14 cellular contexts compared by ENCODE assay signal in genomic region chr1:91651243-91651642, GRCh38.
DNase-seq lines count a peak whose midpoint lies in the region; ATAC-seq and TF ChIP-seq lines count a peak whose summit lies in the region.
"Had no signal": no experiment of that assay in that cellular context is flagged by ENCODE, and none has a peak within 500 bp of the region (broad histone marks: within the 10 kb centered on the region; RNA-seq: fewer than 3 reads in every experiment).

No MANE protein-coding gene starts in this region.

- peak overlapping the region; percentile 73 to 87 for H3K18ac ChIP-seq in mesenchymal stem cell (ENCODE audit: low read depth in 1 of 2, low read length in 2 of 2)

- H3K79me2 ChIP-seq in PC-9 (ENCODE audit: low read depth): no peaks in the 10 kb centered on the region

- H3K27me3 Mint-ChIP-seq in HFFc6 (ENCODE audit: insufficient read depth): peaks cover 3% of the 10 kb centered on the region; the same call in 1 of the 2 replicates
- H3K27me3 Mint-ChIP-seq in activated T-helper 17 cell treated with anti-CD3 and anti-CD28 coated beads, Interleukin-2, amount 50 U/mL, for 72 hours: no peaks in the 10 kb centered on the region
- H3K27me3 Mint-ChIP-seq: activated CD4-positive, alpha-beta T cell treated with anti-CD3 and anti-CD28 coated beads for 36 hours had no signal

- H3K4me2 ChIP-seq in mesenchymal stem cell (ENCODE audit: low read length, poor library complexity, severe bottlenecking) (peak overlapping the region; percentile 10), PC-9 (no peak overlapping the region)
- H3K4me2 ChIP-seq: neural progenitor cell had no signal

- no peak overlapping the region for H2BK120ac ChIP-seq in mesenchymal stem cell (ENCODE audit: low read depth, low read length)

- peak overlapping the region; percentile 10 for H2BK5ac ChIP-seq in mesenchymal stem cell (ENCODE audit: low read depth, low read length, poor library complexity, severe bottlenecking)

- H3K27ac ChIP-seq in coronary artery (peak overlapping the region; percentile 78 to 85), mesenchymal stem cell (ENCODE audit: low read length, poor library complexity, severe bottlenecking) (peak overlapping the region; percentile 70), spleen (peak overlapping the region in 7 of 8 donors; percentile 44 to 64 (median 55)), PC-9 (no peak overlapping the region)
- H3K27ac ChIP-seq: neural progenitor cell had no signal

- H3K36me3 ChIP-seq in mesenchymal stem cell (ENCODE audit: control insufficient read depth in 1 of 2, insufficient read depth in 2 of 2, low read depth in 1 of 2, low read length in 2 of 2): no peaks in the 10 kb centered on the region
- no peaks in the 10 kb centered on the region for H3K36me3 ChIP-seq in spleen
- no peaks in the 10 kb centered on the region for H3K36me3 ChIP-seq in PC-9 (ENCODE audit: low read depth)
- H3K36me3 ChIP-seq: neural progenitor cell had no signal

- H3K9me2 ChIP-seq in PC-9 (ENCODE audit: insufficient read depth): no peaks in the 10 kb centered on the region

- intact Hi-C loops in spleen (cut with DNase I; ENCODE audit: low total_unique reads): no loop called here
- intact Hi-C loops in PC-9 (cut with micrococcal nuclease; ENCODE audit: unreplicated experiment): loop anchor here (10.0 kb wide), 1 partner anchor 116 kb away; no protein-coding TSS in a partner anchor

- H3K36me3 Mint-ChIP-seq in HFFc6 (ENCODE audit: low read depth): no peaks in the 10 kb centered on the region
- no peaks in the 10 kb centered on the region for H3K36me3 Mint-ChIP-seq in activated T-helper 17 cell treated with anti-CD3 and anti-CD28 coated beads, Interleukin-2, amount 50 U/mL, for 72 hours (ENCODE audit: low read depth)

- H4K8ac ChIP-seq in mesenchymal stem cell (ENCODE audit: low read length): peak overlapping the region; percentile 81

- H3F3A ChIP-seq in PC-9 (ENCODE audit: insufficient read depth, low read depth): no peaks in the 10 kb centered on the region

- peak overlapping the region; percentile 98 for H3K27ac Mint-ChIP-seq in HFFc6
- no peak overlapping the region for H3K27ac Mint-ChIP-seq in activated T-helper 17 cell treated with anti-CD3 and anti-CD28 coated beads, Interleukin-2, amount 50 U/mL, for 72 hours
- H3K27ac Mint-ChIP-seq: activated CD4-positive, alpha-beta T cell treated with anti-CD3 and anti-CD28 coated beads for 36 hours; neural progenitor cell; T-helper 1 cell treated with Interleukin-12 subunit alpha and Interleukin-12 subunit beta and Interleukin-4 antibody, amounts not matched to agents 30 μg/mL and 1 μg/mL, for 36 hours had no signal

- 93% methylated on average over 4 of the region's 4 CpGs for WGBS in mesenchymal stem cell
- 76 to 89% (median 87%) methylated on average over 4 of the region's 4 CpGs for WGBS in spleen, 5 donors

- peak overlapping the region; percentile 87 for H3K9ac ChIP-seq in mesenchymal stem cell (ENCODE audit: low read length)
- H3K9ac ChIP-seq: neural progenitor cell had no signal

- no peak for ATAC-seq in activated T-helper 17 cell treated with anti-CD3 and anti-CD28 coated beads, Interleukin-2, amount 50 U/mL, for 72 hours (replicated peaks)

- H3K4me3 ChIP-seq in coronary artery (no peak overlapping the region), mesenchymal stem cell (ENCODE audit: insufficient read depth in 1 of 2, low read depth in 1 of 2, low read length in 2 of 2) (no peak overlapping the region), spleen (no peak overlapping the region), PC-9 (no peak overlapping the region)
- H3K4me3 ChIP-seq: neural progenitor cell had no signal

- H3K4me1 ChIP-seq in mesenchymal stem cell (ENCODE audit: control insufficient read depth, insufficient read depth, low read depth, low read length) (peaks cover 12% of the 10 kb centered on the region), spleen (peaks cover 10 to 28% (median 17%) of the 10 kb centered on the region in 6 donors), PC-9 (replicated peaks; ENCODE audit: insufficient read depth) (no peaks in the 10 kb centered on the region)

- peak overlapping the region in 1 of 2 experiments; percentile 20 for H3K23ac ChIP-seq in mesenchymal stem cell (ENCODE audit: low read length in 2 of 2)

- H2AK5ac ChIP-seq in mesenchymal stem cell (ENCODE audit: low read length, severe bottlenecking): peak overlapping the region; percentile 6

- H2BK15ac ChIP-seq in mesenchymal stem cell (ENCODE audit: low read depth, poor library complexity, severe bottlenecking): no peak overlapping the region

- H3K9me3 ChIP-seq in mesenchymal stem cell (ENCODE audit: control insufficient read depth, low read length) (no peaks in the 10 kb centered on the region), spleen (no peaks in the 10 kb centered on the region), PC-9 (ENCODE audit: insufficient read depth, low read depth) (no peaks in the 10 kb centered on the region)

- BruUV-seq in PC-9 (replicated peaks; lab: Mats Ljungman, UMichigan): no TSS peak

- H2AFZ ChIP-seq in mesenchymal stem cell (ENCODE audit: low read depth, low read length) (no peak overlapping the region), PC-9 (no peak overlapping the region)
- H2AFZ ChIP-seq: neural progenitor cell had no signal

- peak overlapping the region; percentile 69 to 80 for H2BK12ac ChIP-seq in mesenchymal stem cell (ENCODE audit: low read length in 2 of 2)

- H3K27me3 ChIP-seq in mesenchymal stem cell (ENCODE audit: control insufficient read depth in 1 of 2, insufficient read depth in 1 of 2, low read length in 2 of 2): no peaks in the 10 kb centered on the region
- no peaks in the 10 kb centered on the region for H3K27me3 ChIP-seq in spleen (replicated peaks in 1 of 7)
- no peaks in the 10 kb centered on the region for H3K27me3 ChIP-seq in PC-9 (ENCODE audit: insufficient read depth, low read depth)
- H3K27me3 ChIP-seq: neural progenitor cell had no signal

- H3K4me3 Mint-ChIP-seq in HFFc6: peak overlapping the region; percentile 75
- H3K4me3 Mint-ChIP-seq in activated T-helper 17 cell treated with anti-CD3 and anti-CD28 coated beads, Interleukin-2, amount 50 U/mL, for 72 hours: no peak overlapping the region
- H3K4me3 Mint-ChIP-seq: activated CD4-positive, alpha-beta T cell treated with anti-CD3 and anti-CD28 coated beads for 36 hours; neural progenitor cell; T-helper 1 cell treated with Interleukin-12 subunit alpha and Interleukin-12 subunit beta and Interleukin-4 antibody, amounts not matched to agents 30 μg/mL and 1 μg/mL, for 36 hours had no signal

- peak overlapping the region in 1 of 2 experiments; percentile 37 for H3K14ac ChIP-seq in mesenchymal stem cell (ENCODE audit: low read length in 2 of 2)

- TF ChIP-seq CTCF in HFFc6 (IDR thresholded peaks at IDR 0.05) (no peak), coronary artery (IDR thresholded peaks at IDR 0.05) (no peak), spleen (IDR thresholded peaks at IDR 0.05 in 8 of 11, conservative IDR thresholded peaks at IDR 0.05 in 3 of 11) (no peak), PC-9 (conservative IDR thresholded peaks at IDR 0.05) (no peak)

- peak overlapping the region in 1 of 2 experiments; percentile 22 for H3K4ac ChIP-seq in mesenchymal stem cell (ENCODE audit: low read depth in 1 of 2, low read length in 2 of 2)

- no peaks in the 10 kb centered on the region for H3K9me3 Mint-ChIP-seq in HFFc6
- H3K9me3 Mint-ChIP-seq in activated T-helper 17 cell treated with anti-CD3 and anti-CD28 coated beads, Interleukin-2, amount 50 U/mL, for 72 hours: no peaks in the 10 kb centered on the region
- H3K9me3 Mint-ChIP-seq: T-helper 1 cell treated with Interleukin-12 subunit alpha and Interleukin-12 subunit beta and Interleukin-4 antibody, amounts not matched to agents 30 μg/mL and 1 μg/mL, for 36 hours had no signal

- POLR2A ChIA-PET in PC-9 (lab: Charles Lee; ENCODE audit: unreplicated experiment): no interaction called here

- peak overlapping the region; percentile 73 for H4K91ac ChIP-seq in mesenchymal stem cell (ENCODE audit: low read length)

- DNase-seq in HFFc6 (peak; percentile 7), coronary artery (ENCODE audit: low spot score) (no peak), mesenchymal stem cell (no peak), spleen (no peak), activated T-cell treated with anti-CD3 and anti-CD28 coated beads for 4 hours (no peak), PC-9 (no peak), NCI-H2029 (lab: John Stamatoyannopoulos, UW) (no peak)
- DNase-seq: activated CD4-positive, alpha-beta T cell treated with anti-CD3 and anti-CD28 coated beads for 36 hours; activated T-cell treated with anti-CD3 and anti-CD28 coated beads, Interleukin-2, amount 50 U/mL, for 1 hour; AML-193; NCI-H1092 treated with DMSO at 0.1 percent for 48 hours had no signal

- CTCF ChIA-PET in PC-9 (lab: Charles Lee): no interaction called here

- H3K4me1 Mint-ChIP-seq in HFFc6 (ENCODE audit: low read depth): peaks cover 30% of the 10 kb centered on the region
- H3K4me1 Mint-ChIP-seq in activated T-helper 17 cell treated with anti-CD3 and anti-CD28 coated beads, Interleukin-2, amount 50 U/mL, for 72 hours: peaks cover 19% of the 10 kb centered on the region

- H4K20me1 ChIP-seq in PC-9 (ENCODE audit: insufficient read depth): no peaks in the 10 kb centered on the region

- no peaks in the 10 kb centered on the region for H3K79me1 ChIP-seq in mesenchymal stem cell (replicated peaks; ENCODE audit: low read length, poor library complexity, severe bottlenecking)

- TF ChIP-seq POLR2A in spleen (IDR thresholded peaks at IDR 0.05): no peak
